Comparison of ENCODE assay signal across 14 cellular contexts in the genomic region with DNA sequence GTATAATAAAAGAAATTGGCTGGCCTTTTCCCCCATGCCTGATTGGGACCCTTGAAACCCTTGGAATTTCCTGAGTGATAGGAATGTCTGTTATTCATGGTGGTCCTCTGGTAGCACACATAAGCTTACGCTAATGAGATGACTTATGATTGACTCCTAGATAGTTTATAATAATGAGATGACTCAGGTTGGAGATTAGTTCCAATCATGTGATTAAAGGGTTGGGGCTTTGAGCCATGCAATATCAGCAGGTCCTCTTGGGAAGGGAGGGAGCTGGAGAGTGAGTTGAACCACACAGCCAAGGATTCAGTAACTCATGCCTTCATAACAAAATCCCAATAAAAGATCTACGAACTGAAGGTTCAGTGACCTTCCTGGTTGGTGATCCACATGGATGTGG.
DNase-seq lines count a peak whose midpoint lies in the region; ATAC-seq and TF ChIP-seq lines count a peak whose summit lies in the region.
"Had no signal": no experiment of that assay in that cellular context is flagged by ENCODE, and none has a peak within 500 bp of the region (broad histone marks: within the 10 kb centered on the region; RNA-seq: fewer than 3 reads in every experiment).

No MANE protein-coding gene starts in this region.

- no peaks in the 10 kb centered on the region for H3K36me3 Mint-ChIP-seq in activated CD4-positive, alpha-beta T cell treated with anti-CD3 and anti-CD28 coated beads, Interleukin-2, amount 10 ng/mL, durations not matched to agents 24 days and 14 days (ENCODE audit: low read depth)
- H3K36me3 Mint-ChIP-seq: CD4-positive, CD25-positive, alpha-beta regulatory T cell; IgD-negative memory B cell had no signal

- no peaks in the 10 kb centered on the region for H3K27me3 Mint-ChIP-seq in activated CD4-positive, alpha-beta T cell treated with anti-CD3 and anti-CD28 coated beads, Interleukin-2, amount 10 ng/mL, durations not matched to agents 24 days and 14 days
- H3K27me3 Mint-ChIP-seq: CD4-positive, CD25-positive, alpha-beta regulatory T cell; IgD-negative memory B cell had no signal

- DNase-seq in NCI-H82 (lab: John Stamatoyannopoulos, UW) (peak; percentile 34), NCI-H82 treated with DMSO at 0.1 percent for 48 hours (lab: John Stamatoyannopoulos, UW; ENCODE audit: unreplicated experiment) (no peak), astrocyte of the hippocampus (ENCODE audit: low read depth, low spot score) (peak; percentile 13), foreskin keratinocyte (peak in 1 of 2 donors; percentile 7), AG08396 (ENCODE audit: low spot score) (no peak), NCI-H128 (lab: John Stamatoyannopoulos, UW; ENCODE audit: unreplicated experiment) (no peak)
- no peak for DNase-seq in activated CD4-positive, alpha-beta T cell treated with anti-CD3 and anti-CD28 coated beads, Interleukin-2, amount 10 ng/mL, durations not matched to agents 24 days and 14 days
- DNase-seq: CD4-positive, CD25-positive, alpha-beta regulatory T cell; DMS 273 treated with DMSO at 0.1 percent for 48 hours; H7 had no signal

- intact Hi-C loops in activated CD4-positive, alpha-beta T cell treated with anti-CD3 and anti-CD28 coated beads, Interleukin-2, amount 10 ng/mL, durations not matched to agents 24 days and 14 days (cut with micrococcal nuclease): no loop called here

- no peak overlapping the region for H3K27ac ChIP-seq in foreskin keratinocyte
- H3K27ac ChIP-seq: 22Rv1; BLaER1 treated with 17β-estradiol and CSF1 and Interleukin-3, amounts not matched to agents 10 nM and 100 nM had no signal

- no peaks in the 10 kb centered on the region for H3K4me1 Mint-ChIP-seq in activated CD4-positive, alpha-beta T cell treated with anti-CD3 and anti-CD28 coated beads, Interleukin-2, amount 10 ng/mL, durations not matched to agents 24 days and 14 days
- H3K4me1 Mint-ChIP-seq: CD4-positive, CD25-positive, alpha-beta regulatory T cell had no signal

- ATAC-seq in foreskin keratinocyte: peak; percentile 56
- ATAC-seq: GM12878 had no signal

- H3K27me3 ChIP-seq in foreskin keratinocyte: no peaks in the 10 kb centered on the region
- H3K27me3 ChIP-seq: BLaER1 treated with 17β-estradiol and CSF1 and Interleukin-3, amounts not matched to agents 10 nM and 100 nM had no signal

- no peak overlapping the region for H3K4me3 Mint-ChIP-seq in activated CD4-positive, alpha-beta T cell treated with anti-CD3 and anti-CD28 coated beads, Interleukin-2, amount 10 ng/mL, durations not matched to agents 24 days and 14 days
- H3K4me3 Mint-ChIP-seq: CD4-positive, CD25-positive, alpha-beta regulatory T cell; IgD-negative memory B cell had no signal

- no peaks in the 10 kb centered on the region for H3K9me3 Mint-ChIP-seq in activated CD4-positive, alpha-beta T cell treated with anti-CD3 and anti-CD28 coated beads, Interleukin-2, amount 10 ng/mL, durations not matched to agents 24 days and 14 days
- H3K9me3 Mint-ChIP-seq: IgD-negative memory B cell had no signal

- no peak overlapping the region for H3K27ac Mint-ChIP-seq in activated CD4-positive, alpha-beta T cell treated with anti-CD3 and anti-CD28 coated beads, Interleukin-2, amount 10 ng/mL, durations not matched to agents 24 days and 14 days
- H3K27ac Mint-ChIP-seq: CD4-positive, CD25-positive, alpha-beta regulatory T cell; IgD-negative memory B cell had no signal

- TF ChIP-seq CTCF in foreskin keratinocyte (conservative IDR thresholded peaks at IDR 0.05): no peak

- H3K4me1 ChIP-seq in foreskin keratinocyte: no peaks in the 10 kb centered on the region
- H3K4me1 ChIP-seq: BLaER1 treated with 17β-estradiol and CSF1 and Interleukin-3, amounts not matched to agents 10 nM and 100 nM had no signal

Comparison
In these comparisons a context has a peak if more than half of its experiments do, and no peak if none do; other contexts are left out.
1. DNase-seq: peak in NCI-H82 (single experiment) and astrocyte of the hippocampus (single experiment); none in NCI-H82 treated with DMSO at 0.1 percent for 48 hours (single experiment), activated CD4-positive, alpha-beta T cell treated with anti-CD3 and anti-CD28 coated beads, Interleukin-2, amount 10 ng/mL, durations not matched to agents 24 days and 14 days (single experiment), AG08396 (single experiment) and NCI-H128 (single experiment).